ENCODE assay signal across 16 cellular contexts in genomic region chr10:10644317-10645111, GRCh38.
DNase-seq lines count a peak whose midpoint lies in the region; ATAC-seq, FAIRE-seq and TF ChIP-seq lines count a peak whose summit lies in the region.
"Had no signal": no experiment of that assay in that cellular context is flagged by ENCODE, and none has a peak within 500 bp of the region (broad histone marks: within the 10 kb centered on the region; RNA-seq: fewer than 3 reads in every experiment).

No MANE protein-coding gene starts in this region.

- H3K9me3 ChIP-seq in astrocyte (ENCODE audit: insufficient read depth, low read depth, low read length): no peaks in the 10 kb centered on the region
- H3K9me3 ChIP-seq in heart right ventricle: no peaks in the 10 kb centered on the region
- no peaks in the 10 kb centered on the region for H3K9me3 ChIP-seq in hepatocyte (ENCODE audit: low read depth)

- H3K9me3 Mint-ChIP-seq in astrocyte (ENCODE audit: unreplicated experiment): peaks cover 2% of the 10 kb centered on the region

- H3K4me2 ChIP-seq in astrocyte (ENCODE audit: low read length): peak overlapping the region; percentile 23
- H3K4me2 ChIP-seq in hepatocyte: no peak overlapping the region

- no peak overlapping the region for H3K4me3 Mint-ChIP-seq in astrocyte (ENCODE audit: unreplicated experiment)
- H3K4me3 Mint-ChIP-seq: activated CD8-positive, alpha-beta memory T cell treated with anti-CD3 and anti-CD28 coated beads, Interleukin-2, amount 10 ng/mL, durations not matched to agents 7 days and 5 days; nephron progenitor cell had no signal

- H3K36me3 ChIP-seq in astrocyte (ENCODE audit: insufficient read depth, low read length) (no peaks in the 10 kb centered on the region), heart right ventricle (no peaks in the 10 kb centered on the region), hepatocyte (replicated peaks; ENCODE audit: insufficient read depth, low read depth) (no peaks in the 10 kb centered on the region)

- DNase-seq in EL: peak; percentile 40
- peak; percentile 32 for DNase-seq in astrocyte (ENCODE audit: low read depth)
- DNase-seq in heart right ventricle: peak in 1 of 2 donors; percentile 66
- peak; percentile 40 for DNase-seq in retina
- no peak for DNase-seq in SKM-1 treated with dmso at 0.1 percent for 144 hours (lab: John Stamatoyannopoulos, UW; ENCODE audit: unreplicated experiment)
- DNase-seq in NCI-H1092 treated with DMSO at 0.1 percent for 48 hours (lab: John Stamatoyannopoulos, UW): no peak
- no peak for DNase-seq in hepatocyte (ENCODE audit: low spot score)
- DNase-seq: activated CD8-positive, alpha-beta memory T cell treated with anti-CD3 and anti-CD28 coated beads, Interleukin-2, amount 10 ng/mL, durations not matched to agents 7 days and 5 days; left colon; NCI-H69; nephron progenitor cell; RPMI8226; trophoblast cell had no signal

- no peak overlapping the region for H3K27ac ChIP-seq in astrocyte (ENCODE audit: low read depth, low read length)
- H3K27ac ChIP-seq in heart right ventricle: peak overlapping the region; percentile 63 to 86 (median 78)
- no peak overlapping the region for H3K27ac ChIP-seq in hepatocyte
- H3K27ac ChIP-seq: VCaP had no signal

- ATAC-seq in heart right ventricle: peak; percentile 70 to 90 (median 82)
- no peak for ATAC-seq in GM19467 (IDR thresholded peaks at IDR 0.05; ENCODE audit: unreplicated experiment)
- ATAC-seq: activated CD8-positive, alpha-beta memory T cell treated with anti-CD3 and anti-CD28 coated beads, Interleukin-2, amount 10 ng/mL, durations not matched to agents 7 days and 5 days; activated naive CD4-positive, alpha-beta T cell treated with anti-CD3 and anti-CD28 coated beads, Interleukin-2, amount 50 U/mL, for 72 hours; left colon had no signal

- peaks cover 4% of the 10 kb centered on the region for H3K4me1 Mint-ChIP-seq in astrocyte (ENCODE audit: low read depth, unreplicated experiment)
- H3K4me1 Mint-ChIP-seq: activated CD8-positive, alpha-beta memory T cell treated with anti-CD3 and anti-CD28 coated beads, Interleukin-2, amount 10 ng/mL, durations not matched to agents 7 days and 5 days had no signal

- peak overlapping the region; percentile 1 for H2AFZ ChIP-seq in astrocyte (ENCODE audit: low read depth, low read length)
- no peak overlapping the region for H2AFZ ChIP-seq in hepatocyte

- H3K79me2 ChIP-seq in astrocyte (ENCODE audit: insufficient read depth, low read length) (no peaks in the 10 kb centered on the region), hepatocyte (no peaks in the 10 kb centered on the region)

- H4K20me1 ChIP-seq in astrocyte (ENCODE audit: insufficient read depth, low read length): no peaks in the 10 kb centered on the region
- H4K20me1 ChIP-seq in hepatocyte (ENCODE audit: insufficient read depth, poor library complexity, severe bottlenecking): no peaks in the 10 kb centered on the region

- H3K36me3 Mint-ChIP-seq in astrocyte (ENCODE audit: low read depth, unreplicated experiment): no peaks in the 10 kb centered on the region
- H3K36me3 Mint-ChIP-seq: activated CD8-positive, alpha-beta memory T cell treated with anti-CD3 and anti-CD28 coated beads, Interleukin-2, amount 10 ng/mL, durations not matched to agents 7 days and 5 days; activated naive CD4-positive, alpha-beta T cell treated with anti-CD3 and anti-CD28 coated beads, Interleukin-2, amount 50 U/mL, for 72 hours had no signal

- no peak overlapping the region for H3K9ac ChIP-seq in astrocyte (ENCODE audit: low read length)

- no peaks in the 10 kb centered on the region for H3K9me2 ChIP-seq in hepatocyte (replicated peaks; ENCODE audit: insufficient read depth)

- WGBS in heart right ventricle, 2 donors: 48 to 49% methylated on average over 11 of the region's 11 CpGs
- WGBS in hepatocyte (ENCODE audit: low lambda C conversion rate, missing lambda C conversion rate): 74% methylated on average over 11 of the region's 11 CpGs

- H3K27me3 ChIP-seq in astrocyte (ENCODE audit: insufficient read depth, low read length): no peaks in the 10 kb centered on the region
- H3K27me3 ChIP-seq in heart right ventricle: no peaks in the 10 kb centered on the region
- H3K27me3 ChIP-seq in hepatocyte: no peaks in the 10 kb centered on the region

- TF ChIP-seq CTCF in astrocyte (IDR thresholded peaks at IDR 0.05; ENCODE audit: insufficient read depth, low read depth, low read length) (no peak), heart right ventricle (IDR thresholded peaks at IDR 0.05) (no peak), hepatocyte (IDR thresholded peaks at IDR 0.05; ENCODE audit: poor library complexity) (no peak)

- H3K4me1 ChIP-seq in astrocyte (ENCODE audit: insufficient read depth, low read length) (no peaks in the 10 kb centered on the region), heart right ventricle (peaks cover 5 to 42% (median 32%) of the 10 kb centered on the region in 9 donors), hepatocyte (ENCODE audit: insufficient read depth) (no peaks in the 10 kb centered on the region)

- intact Hi-C loops in heart right ventricle (cut with DNase I): loop anchor here in 1 of 10 donors (5.0 kb wide), 1 partner anchor 52 kb away; no protein-coding TSS in a partner anchor

- H3K27ac Mint-ChIP-seq in astrocyte (ENCODE audit: unreplicated experiment): no peak overlapping the region
- H3K27ac Mint-ChIP-seq: activated CD8-positive, alpha-beta memory T cell treated with anti-CD3 and anti-CD28 coated beads, Interleukin-2, amount 10 ng/mL, durations not matched to agents 7 days and 5 days; activated naive CD4-positive, alpha-beta T cell treated with anti-CD3 and anti-CD28 coated beads, Interleukin-2, amount 50 U/mL, for 72 hours; nephron progenitor cell had no signal

- H3K4me3 ChIP-seq in astrocyte (ENCODE audit: insufficient read depth, low read depth, low read length) (no peak overlapping the region), heart right ventricle (no peak overlapping the region), hepatocyte (no peak overlapping the region)

- no peak for FAIRE-seq in astrocyte (lab: Jason Lieb, UNC)

- peaks cover 7% of the 10 kb centered on the region for H3K27me3 Mint-ChIP-seq in astrocyte (ENCODE audit: low read depth, unreplicated experiment)
- H3K27me3 Mint-ChIP-seq: activated CD8-positive, alpha-beta memory T cell treated with anti-CD3 and anti-CD28 coated beads, Interleukin-2, amount 10 ng/mL, durations not matched to agents 7 days and 5 days had no signal

Comparison
In these comparisons a context has a peak if more than half of its experiments do, and no peak if none do; other contexts are left out.
1. DNase-seq: peak in EL (single experiment), astrocyte (single experiment) and retina (single experiment); none in SKM-1 treated with dmso at 0.1 percent for 144 hours (single experiment), NCI-H1092 treated with DMSO at 0.1 percent for 48 hours (single experiment) and hepatocyte (single experiment).
2. H3K27ac ChIP-seq: peak in heart right ventricle (10 of 10); none in astrocyte (single experiment) and hepatocyte (single experiment).